ENCODE assay signal across 8 cellular contexts in the genomic region with DNA sequence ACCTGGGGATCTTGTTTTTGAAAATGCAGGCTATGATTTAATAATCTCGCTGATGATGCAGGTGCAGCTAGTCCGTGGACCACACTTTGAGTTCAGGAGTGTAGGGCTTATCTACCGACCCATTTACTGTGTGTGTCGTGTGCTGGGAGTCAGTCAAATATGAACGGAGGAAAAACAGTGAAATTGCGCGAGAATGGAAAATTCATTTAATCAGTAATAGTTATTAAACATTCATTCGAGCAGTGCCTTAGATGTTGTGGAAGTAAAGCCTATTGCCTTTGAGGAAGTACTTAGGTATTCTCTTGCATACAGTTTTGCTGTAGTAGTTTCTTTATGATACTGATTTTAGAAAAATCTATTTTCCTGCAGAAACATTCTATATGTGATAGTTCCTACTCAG. TPM values are rescaled to one million over a fixed set of nuclear protein-coding genes. Genes with fewer than 3 reads are reported as not detected.
A peak's percentile ranks its signal among the peaks of the same experiment; 100 is the strongest.
DNase-seq lines count a peak whose midpoint lies in the region; ATAC-seq and TF ChIP-seq lines count a peak whose summit lies in the region.

No MANE protein-coding gene starts in this region.

- H3K4me1 Mint-ChIP-seq in activated B cell treated with CpG ODN at 0.5 μM for 24 hours, result peaks cover 63% of the 10 kb centered on the region

- DNase-seq in SKM-1 treated with dmso at 0.1 percent for 144 hours (lab: John Stamatoyannopoulos, UW; ENCODE audit: unreplicated experiment) (peak; percentile 5), SKM-1 (lab: John Stamatoyannopoulos, UW; ENCODE audit: unreplicated experiment) (no peak), activated B cell treated with CpG ODN at 0.5 μM for 24 hours (no peak), DMS79 (lab: John Stamatoyannopoulos, UW) (no peak), KG1 (lab: John Stamatoyannopoulos, UW) (no peak)

- no peaks in the 10 kb centered on the region for H3K36me3 ChIP-seq in iPS-18a (ENCODE audit: control insufficient read depth, low read depth, low read length)
- H3K36me3 ChIP-seq in subcutaneous abdominal adipose tissue (ENCODE audit: control insufficient read depth in 5 of 5, insufficient read depth in 5 of 5, low read length in 5 of 5), result no peaks in the 10 kb centered on the region

- no peaks in the 10 kb centered on the region for H3K9me3 Mint-ChIP-seq in activated B cell treated with CpG ODN at 0.5 μM for 24 hours

- peak overlapping the region; percentile 79 for H3K9ac ChIP-seq in iPS-18a (ENCODE audit: low read length)
- peak overlapping the region; percentile 83 to 92 (median 84) for H3K9ac ChIP-seq in subcutaneous abdominal adipose tissue (ENCODE audit: low read length in 5 of 5)

- peaks cover 19% of the 10 kb centered on the region for H3K4me1 ChIP-seq in iPS-18a (ENCODE audit: control insufficient read depth, low read depth, low read length)
- peaks cover 3 to 59% (median 52%) of the 10 kb centered on the region in 5 donors for H3K4me1 ChIP-seq in subcutaneous abdominal adipose tissue (ENCODE audit: control insufficient read depth in 5 of 5, insufficient read depth in 5 of 5, low read length in 5 of 5)

- peak overlapping the region; percentile 95 for H3K4me3 Mint-ChIP-seq in activated B cell treated with CpG ODN at 0.5 μM for 24 hours

- no peak for TF ChIP-seq CTCF in activated B cell treated with CpG ODN at 0.5 μM for 24 hours (IDR thresholded peaks at IDR 0.05)

- CTCF ChIA-PET in activated B cell treated with CpG ODN at 0.5 μM for 24 hours (lab: Charles Lee), result no interaction called here

- peaks cover 5% of the 10 kb centered on the region for H3K27me3 ChIP-seq in iPS-18a (ENCODE audit: control insufficient read depth, insufficient read depth, low read length)
- no peaks in the 10 kb centered on the region for H3K27me3 ChIP-seq in subcutaneous abdominal adipose tissue (ENCODE audit: control insufficient read depth in 5 of 5, insufficient read depth in 4 of 5, low read length in 5 of 5)

- peak overlapping the region; percentile 94 for H3K27ac Mint-ChIP-seq in activated B cell treated with CpG ODN at 0.5 μM for 24 hours

- H3K9me3 ChIP-seq in iPS-18a (ENCODE audit: control insufficient read depth, low read depth, low read length) (no peaks in the 10 kb centered on the region), subcutaneous abdominal adipose tissue (ENCODE audit: control insufficient read depth in 5 of 5, low read length in 5 of 5) (no peaks in the 10 kb centered on the region)

- H3K4me3 ChIP-seq in iPS-18a (ENCODE audit: low read length) (peak overlapping the region; percentile 95), subcutaneous abdominal adipose tissue (ENCODE audit: low read depth in 1 of 5, low read length in 5 of 5) (peak overlapping the region; percentile 87 to 100 (median 95))

- no peak for ATAC-seq in activated B cell treated with CpG ODN at 0.5 μM for 24 hours (ENCODE audit: low read depth)
- ATAC-seq in GM21737 (IDR thresholded peaks at IDR 0.05; ENCODE audit: unreplicated experiment), result no peak

- peaks cover 16% of the 10 kb centered on the region for H3K36me3 Mint-ChIP-seq in activated B cell treated with CpG ODN at 0.5 μM for 24 hours (ENCODE audit: low read depth)

- POLR2A ChIA-PET in activated B cell treated with CpG ODN at 0.5 μM for 24 hours (lab: Charles Lee), result interaction anchor here (0.7 to 2.0 kb wide), 3 partner anchors 106 to 440 kb away, joined by 3 to 10 read pairs (median 8); a partner anchor contains a TSS

- H3K27me3 Mint-ChIP-seq in activated B cell treated with CpG ODN at 0.5 μM for 24 hours, result no peaks in the 10 kb centered on the region

- intact Hi-C loops in activated B cell treated with CpG ODN at 0.5 μM for 24 hours (cut with micrococcal nuclease), result loop anchor here (2.0 to 5.0 kb wide), 3 partner anchors 16 to 1303 kb away; a partner anchor contains a TSS

- H3K27ac ChIP-seq in iPS-18a (ENCODE audit: low read length) (no peak overlapping the region), subcutaneous abdominal adipose tissue (ENCODE audit: low read depth, low read length) (peak overlapping the region; percentile 88)

RNA-seq across cellular contexts. Expression of a gene that starts 0.7 kb away (rescaled TPM):
- 6.8 and 7.2 TPM in 2 replicates for total RNA-seq in activated B cell treated with CpG ODN at 0.5 μM for 24 hours
